Comparison of ENCODE assay signal across 8 cellular contexts in genomic region chr11:65857500-65858353, GRCh38. TPM values are rescaled to one million over a fixed set of nuclear protein-coding genes. Genes with fewer than 3 reads are reported as not detected.
DNase-seq lines count a peak whose midpoint lies in the region; ATAC-seq and TF ChIP-seq lines count a peak whose summit lies in the region.

TSS of gene CFL1 (minus strand) at chr11:65858180. CDS start at chr11:65858099, 81 bp downstream.

- peaks cover 40% of the 10 kb centered on the region for H3K4me1 Mint-ChIP-seq in activated CD4-positive, alpha-beta T cell treated with anti-CD3 and anti-CD28 coated beads for 36 hours
- peaks cover 65% of the 10 kb centered on the region for H3K4me1 Mint-ChIP-seq in chondrocyte (ENCODE audit: low read depth)

- peak; percentile 40 for ATAC-seq in GM19025 (IDR thresholded peaks at IDR 0.05; ENCODE audit: low read depth, unreplicated experiment)
- peak; percentile 43 for ATAC-seq in HG03342 (IDR thresholded peaks at IDR 0.05; ENCODE audit: unreplicated experiment)
- ATAC-seq in activated CD4-positive, alpha-beta T cell treated with anti-CD3 and anti-CD28 coated beads for 36 hours = peak; percentile 70

- CTCF ChIA-PET in activated CD4-positive, alpha-beta T cell treated with anti-CD3 and anti-CD28 coated beads for 36 hours (lab: Charles Lee) = interaction anchor here (0.6 to 6.6 kb wide), 7 partner anchors 16 to 286 kb away, joined by 3 to 210 read pairs (median 4); partner anchors contain the start of genes CCDC85B, FIBP and KAT5

- H3K4me3 Mint-ChIP-seq in activated CD4-positive, alpha-beta T cell treated with anti-CD3 and anti-CD28 coated beads for 36 hours = peak within 1 kb of the TSS; percentile 91
- H3K4me3 Mint-ChIP-seq in chondrocyte (ENCODE audit: unreplicated experiment) = peak within 1 kb of the TSS; percentile 97

- TF ChIP-seq CTCF in AG09309 (IDR thresholded peaks at IDR 0.05; ENCODE audit: control insufficient read depth, insufficient read depth, low read depth, low read length, missing control alignments) = no peak
- peak; percentile 25 for TF ChIP-seq CTCF in chondrocyte (IDR thresholded peaks at IDR 0.05)

- H3K27me3 Mint-ChIP-seq in activated CD4-positive, alpha-beta T cell treated with anti-CD3 and anti-CD28 coated beads for 36 hours = no peaks in the 10 kb centered on the region
- H3K27me3 Mint-ChIP-seq in chondrocyte (ENCODE audit: low read depth) = no peaks in the 10 kb centered on the region

- no peaks in the 10 kb centered on the region for H3K9me3 Mint-ChIP-seq in activated CD4-positive, alpha-beta T cell treated with anti-CD3 and anti-CD28 coated beads for 36 hours (ENCODE audit: low read depth)
- H3K9me3 Mint-ChIP-seq in chondrocyte (ENCODE audit: low read depth) = no peaks in the 10 kb centered on the region

- peaks cover 47% of the 10 kb centered on the region for H3K36me3 Mint-ChIP-seq in activated CD4-positive, alpha-beta T cell treated with anti-CD3 and anti-CD28 coated beads for 36 hours (ENCODE audit: low read depth)
- H3K36me3 Mint-ChIP-seq in chondrocyte (ENCODE audit: low read depth) = peaks cover 36% of the 10 kb centered on the region

- intact Hi-C loops in activated CD4-positive, alpha-beta T cell treated with anti-CD3 and anti-CD28 coated beads for 36 hours (cut with DNase I, micrococcal nuclease) = loop anchor here (1.0 to 5.0 kb wide), 13 partner anchors 24 to 1617 kb away; partner anchors contain the start of genes C11orf68 (in 2 of the 2), DRAP1 (in 2 of the 2), FAM89B (in 1 of the 2) and FKBP2 (in 1 of the 2)

- DNase-seq in AG09309 (ENCODE audit: low read depth) (peak; percentile 79), NCI-H510A treated with DMSO at 0.1 percent for 48 hours (lab: John Stamatoyannopoulos, UW) (peak; percentile 97), chondrocyte (ENCODE audit: low spot score) (peak; percentile 100), kidney tubule cell (ENCODE audit: low spot score) (peak; percentile 98)
- DNase-seq in activated CD4-positive, alpha-beta T cell treated with anti-CD3 and anti-CD28 coated beads for 36 hours = peak; percentile 99
- peak; percentile 86 to 92 for DNase-seq in stimulated activated CD4-positive, alpha-beta T cell treated with anti-CD3 and anti-CD28 coated beads, Interleukin-1b, Interleukin-23, amount 100 ng/mL, for 1 hour (ENCODE audit: low read depth in 2 of 2)

- H3K27ac Mint-ChIP-seq in activated CD4-positive, alpha-beta T cell treated with anti-CD3 and anti-CD28 coated beads for 36 hours = peak within 1 kb of the TSS; percentile 95
- peak within 1 kb of the TSS; percentile 96 for H3K27ac Mint-ChIP-seq in chondrocyte (ENCODE audit: unreplicated experiment)

- peak within 1 kb of the TSS; percentile 84 for H3K4me3 ChIP-seq in AG09309 (ENCODE audit: control insufficient read depth, low read depth, low read length)

- POLR2A ChIA-PET in activated CD4-positive, alpha-beta T cell treated with anti-CD3 and anti-CD28 coated beads for 36 hours (lab: Charles Lee) = interaction anchor here (0.6 to 2.8 kb wide), 9 partner anchors 8 to 1079 kb away, joined by 3 to 68 read pairs (median 3); partner anchors contain the start of genes CCDC85B, FIBP, NEAT1 and PCNX3

RNA-seq across cellular contexts. Expression of gene CFL1, which starts in this region (rescaled TPM):
- total RNA-seq in activated CD4-positive, alpha-beta T cell treated with anti-CD3 and anti-CD28 coated beads for 36 hours = 1,000 to 10,000 TPM in 1 of 2 experiments, 100 to 1,000 TPM in 1; 888 to 1,074 TPM
- 850 to 1,236 TPM (median 1,222 TPM) in 3 replicates for total RNA-seq in chondrocyte

Comparison
In these comparisons a context has a peak if more than half of its experiments do, and no peak if none do; other contexts are left out.
1. Peak in every context shown above with its lines: DNase-seq, ATAC-seq and H3K4me3 ChIP-seq.